ENCODE assay signal across 11 cellular contexts in the genomic region with DNA sequence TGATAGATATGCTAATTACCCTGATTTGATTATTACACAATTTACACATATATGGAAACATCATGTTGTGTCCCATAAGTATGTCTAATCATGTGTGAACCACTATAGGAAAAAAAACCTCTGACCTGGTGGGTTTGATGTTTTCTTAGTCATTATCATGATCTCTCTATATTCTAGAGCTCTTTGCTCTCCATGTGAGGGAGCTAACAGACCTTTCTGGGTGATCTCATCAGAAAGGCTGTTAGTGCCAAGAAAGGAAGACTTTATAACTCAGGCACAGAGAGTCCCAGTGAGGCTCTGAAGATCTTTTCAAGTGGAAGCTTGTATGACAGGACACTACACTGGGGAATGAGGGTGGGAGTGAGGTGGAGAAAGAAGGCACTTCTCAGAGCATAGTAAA.
DNase-seq lines count a peak whose midpoint lies in the region; ATAC-seq, FAIRE-seq and TF ChIP-seq lines count a peak whose summit lies in the region.
"Had no signal": no experiment of that assay in that cellular context is flagged by ENCODE, and none has a peak within 500 bp of the region (broad histone marks: within the 10 kb centered on the region; RNA-seq: fewer than 3 reads in every experiment).

No MANE protein-coding gene starts in this region.

- H3K79me2 ChIP-seq in fibroblast of lung (ENCODE audit: control insufficient read depth, insufficient read depth, low read length), result no peaks in the 10 kb centered on the region

- peak; percentile 33; the same call in 1 of the 3 replicates for ATAC-seq in RWPE2 (ENCODE audit: low read depth)
- no peak for ATAC-seq in HG03139 (IDR thresholded peaks at IDR 0.05; ENCODE audit: unreplicated experiment)
- no peak for ATAC-seq in GM21367 (IDR thresholded peaks at IDR 0.05; ENCODE audit: unreplicated experiment)
- ATAC-seq: upper lobe of right lung had no signal

- FAIRE-seq in GM18507 (lab: Jason Lieb, UNC), result peak; percentile 71
- FAIRE-seq: colon had no signal

- H3K4me2 ChIP-seq in fibroblast of lung (ENCODE audit: extremely low read depth, insufficient read depth, low read length), result no peak overlapping the region

- H3K36me3 ChIP-seq in RWPE2 (ENCODE audit: low read depth), result no peaks in the 10 kb centered on the region
- H3K36me3 ChIP-seq in fibroblast of lung (ENCODE audit: control insufficient read depth, insufficient read depth, low read length), result no peaks in the 10 kb centered on the region
- H3K36me3 ChIP-seq: upper lobe of right lung had no signal

- DNase-seq in GM18507 (ENCODE audit: extremely low spot score, insufficient read length, low read depth) (no peak), RWPE2 (ENCODE audit: low spot score) (no peak), fibroblast of lung (ENCODE audit: low read depth in 2 of 2) (peak; percentile 69 to 71), renal cortical epithelial cell (ENCODE audit: low read depth) (peak; percentile 15), NCI-H2171 (lab: John Stamatoyannopoulos, UW) (no peak)
- DNase-seq: activated effector memory CD4-positive, alpha-beta T cell treated with Interleukin-2 at 50 U/mL for 16 hours; NCI-H1930; upper lobe of right lung had no signal

- H3K9ac ChIP-seq in fibroblast of lung (ENCODE audit: insufficient read depth, low read length), result no peak overlapping the region

- H3K9me3 ChIP-seq in RWPE2 (ENCODE audit: severe bottlenecking), result no peaks in the 10 kb centered on the region
- no peaks in the 10 kb centered on the region for H3K9me3 ChIP-seq in fibroblast of lung (ENCODE audit: control insufficient read depth, insufficient read depth, low read depth, low read length)
- H3K9me3 ChIP-seq: upper lobe of right lung had no signal

- H3K27me3 ChIP-seq in RWPE2 (ENCODE audit: insufficient read depth, poor library complexity, severe bottlenecking), result no peaks in the 10 kb centered on the region
- H3K27me3 ChIP-seq in fibroblast of lung (ENCODE audit: control insufficient read depth, insufficient read depth, low read length), result no peaks in the 10 kb centered on the region
- H3K27me3 ChIP-seq: upper lobe of right lung had no signal

- H2AFZ ChIP-seq in fibroblast of lung (ENCODE audit: low read length), result no peak overlapping the region

- no peak overlapping the region for H3K4me3 ChIP-seq in RWPE2 (ENCODE audit: severe bottlenecking)
- no peak overlapping the region for H3K4me3 ChIP-seq in fibroblast of lung (replicated peaks in 1 of 4; ENCODE audit: control extremely low read depth in 1 of 4, insufficient read depth in 1 of 4, low read depth in 3 of 4, low read length in 4 of 4)
- H3K4me3 ChIP-seq: upper lobe of right lung had no signal

- H3K4me1 ChIP-seq in RWPE2 (ENCODE audit: insufficient read depth, poor library complexity, severe bottlenecking) (no peaks in the 10 kb centered on the region), fibroblast of lung (ENCODE audit: control insufficient read depth, extremely low read depth, insufficient read depth, low read length) (no peaks in the 10 kb centered on the region)
- H3K4me1 ChIP-seq: upper lobe of right lung had no signal

- H3K27ac ChIP-seq in RWPE2 (ENCODE audit: poor library complexity, severe bottlenecking), result no peak overlapping the region
- H3K27ac ChIP-seq in fibroblast of lung (ENCODE audit: insufficient read depth, low read length), result no peak overlapping the region
- H3K27ac ChIP-seq: upper lobe of right lung had no signal

- TF ChIP-seq CTCF in RWPE2 (IDR thresholded peaks at IDR 0.05; ENCODE audit: poor library complexity, severe bottlenecking) (no peak), fibroblast of lung (conservative IDR thresholded peaks at IDR 0.05 in 1 of 2, IDR thresholded peaks at IDR 0.05 in 1 of 2; ENCODE audit: low read depth in 1 of 2, low read length in 2 of 2) (peak in 1 of 2 donors; percentile 17)

- H4K20me1 ChIP-seq in fibroblast of lung (ENCODE audit: control insufficient read depth, extremely low read depth, insufficient read depth, low read length), result no peaks in the 10 kb centered on the region

Comparison
In these comparisons a context has a peak if more than half of its experiments do, and no peak if none do; other contexts are left out.
1. DNase-seq: peak in fibroblast of lung (2 of 2) and renal cortical epithelial cell (single experiment); none in GM18507 (single experiment), RWPE2 (single experiment) and NCI-H2171 (single experiment).